In the genomic region with DNA sequence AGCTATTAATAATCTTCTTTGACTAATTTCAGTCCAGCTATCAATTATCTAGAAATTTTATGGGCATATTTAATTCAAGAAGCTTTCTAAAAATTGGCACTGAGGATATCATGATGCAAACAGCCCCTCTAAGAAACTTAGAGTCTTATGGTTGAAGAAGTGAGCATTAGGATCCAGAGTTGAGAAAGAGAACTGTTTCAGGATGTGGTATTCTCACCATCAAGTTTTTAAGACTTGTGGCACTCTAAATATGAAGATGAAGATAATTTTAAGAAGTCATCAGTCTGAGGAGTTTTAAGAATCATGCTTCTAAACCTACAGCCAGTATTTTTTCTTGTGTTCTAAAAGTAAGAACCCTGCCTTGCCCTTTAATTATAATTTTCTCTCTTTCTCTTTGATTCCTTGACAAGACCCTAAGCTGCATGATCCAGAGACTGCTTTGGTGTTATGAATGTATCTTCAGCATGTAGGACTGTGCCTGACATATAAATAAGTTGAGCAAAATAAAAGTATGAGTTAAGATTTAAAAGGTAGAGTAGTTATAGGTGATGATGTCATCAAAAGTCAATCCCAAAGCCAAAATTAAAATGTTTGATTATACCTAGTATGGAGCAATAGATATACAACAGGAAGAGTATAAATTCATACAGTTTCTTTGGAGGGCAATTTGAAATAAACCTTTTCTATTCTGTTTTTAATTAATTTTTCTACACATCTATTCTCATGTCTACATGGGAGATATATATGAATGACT, we compare ENCODE assay signal across 17 cellular contexts.
"Had no signal": no experiment of that assay in that cellular context is flagged by ENCODE, and none has a peak within 500 bp of the region (broad histone marks: within the 10 kb centered on the region; RNA-seq: fewer than 3 reads in every experiment).

No MANE protein-coding gene starts in this region.

- H3K9me3 ChIP-seq: ascending aorta, gastrocnemius medialis, left ventricle myocardium inferior, spleen, testis had no signal

- H3K4me3 ChIP-seq: ascending aorta, gastrocnemius medialis, left ventricle myocardium inferior, spleen, testis had no signal

- H3K27ac ChIP-seq: ascending aorta, gastrocnemius medialis, left ventricle myocardium inferior, spleen, testis had no signal

- H3K4me1 Mint-ChIP-seq: stimulated activated memory B cell treated with anti-CD40 and anti-IgM and Interleukin-4, amounts not matched to agents 10 μg/mL and 1 μg/mL and 100 μg/mL, for 72 hours had no signal

- H3K27ac Mint-ChIP-seq: activated T-helper 2 cell treated with anti-CD3 and anti-CD28 coated beads, Interferon-gamma antibody, Interleukin-2, Interleukin-4, amounts not matched to agents 10 μg/mL and 5 μg/mL and 100 μg/mL, durations not matched to agents 14 hours and 24 hours and 36 hours; stimulated activated memory B cell treated with anti-CD40 and anti-IgM and Interleukin-4, amounts not matched to agents 10 μg/mL and 1 μg/mL and 100 μg/mL, for 72 hours; type B pancreatic cell had no signal

- H3K4me3 Mint-ChIP-seq: stimulated activated memory B cell treated with anti-CD40 and anti-IgM and Interleukin-4, amounts not matched to agents 10 μg/mL and 1 μg/mL and 100 μg/mL, for 72 hours; type B pancreatic cell had no signal

- H3K27me3 Mint-ChIP-seq: stimulated activated memory B cell treated with anti-CD40 and anti-IgM and Interleukin-4, amounts not matched to agents 10 μg/mL and 1 μg/mL and 100 μg/mL, for 72 hours; type B pancreatic cell had no signal

- H3K27me3 ChIP-seq: ascending aorta, gastrocnemius medialis, spleen, testis had no signal

- H3K4me1 ChIP-seq: ascending aorta, gastrocnemius medialis, left ventricle myocardium inferior had no signal

- DNase-seq: activated naive CD4-positive, alpha-beta T cell treated with Interleukin-2 at 50 U/mL for 16 hours; cortex of kidney; gastrocnemius medialis; head of caudate nucleus; kidney glomerular epithelial cell; left ventricle myocardium inferior; mammary epithelial cell; midbrain; occipital lobe; posterior cingulate gyrus; spleen; stimulated activated CD4-positive, alpha-beta T cell treated with anti-CD3 and anti-CD28 coated beads, Interleukin-4, amount 100 ng/mL, for 4 hours; testis had no signal

- H3K9me3 Mint-ChIP-seq: activated T-helper 2 cell treated with anti-CD3 and anti-CD28 coated beads, Interferon-gamma antibody, Interleukin-2, Interleukin-4, amounts not matched to agents 10 μg/mL and 5 μg/mL and 100 μg/mL, durations not matched to agents 14 hours and 24 hours and 36 hours; stimulated activated memory B cell treated with anti-CD40 and anti-IgM and Interleukin-4, amounts not matched to agents 10 μg/mL and 1 μg/mL and 100 μg/mL, for 72 hours; type B pancreatic cell had no signal
